In genomic region chr16:58336332-58337089, GRCh38 we compare ENCODE assay signal across 1 cellular context.
A peak's percentile ranks its signal among the peaks of the same experiment; 100 is the strongest.
TF ChIP-seq lines count a peak whose summit lies in the region.

No MANE protein-coding gene starts in this region.

TF ChIP-seq in K562, 482 proteins besides CTCF, POLR2A, EP300 and RAD21 (continued from another document and continues in another):
- TF ChIP-seq ZBTB40 (IDR thresholded peaks at IDR 0.05) (peak; percentile 55; the same call in 1 of the 2 replicates), ZBTB40 (CRISPR knock-in tag; IDR thresholded peaks at IDR 0.05) (no peak), JUN (IDR thresholded peaks at IDR 0.05; ENCODE audit: borderline replicate concordance, low read depth, low read length) (peak; percentile 36; the same call in 1 of the 2 replicates), JUN (CRISPR knock-in tag; IDR thresholded peaks at IDR 0.05; ENCODE audit: borderline replicate concordance) (no peak), ATF7 (IDR thresholded peaks at IDR 0.05) (peak; percentile 34; the same call in 1 of the 2 replicates), CEBPB (tag; IDR thresholded peaks at IDR 0.05) (no peak), CXXC5 (CRISPR knock-in tag; IDR thresholded peaks at IDR 0.05) (peak; percentile 55), POLR2AphosphoS5 (IDR thresholded peaks at IDR 0.05; ENCODE audit: control insufficient read depth, insufficient read depth, low read depth, low read length) (no peak), JUND (IDR thresholded peaks at IDR 0.05; ENCODE audit: borderline replicate concordance, low read depth, low read length) (0 out of 2 replicates have a peak, but pooled peaks have one; percentile 30), JUND (tag; IDR thresholded peaks at IDR 0.05; ENCODE audit: borderline replicate concordance, low read depth, low read length) (peak; percentile 47; the same call in 1 of the 3 replicates), ZNF384 (IDR thresholded peaks at IDR 0.05; ENCODE audit: low read depth, low read length) (peak; percentile 35; the same call in 1 of the 2 replicates), MLLT1 (IDR thresholded peaks at IDR 0.05) (0 out of 4 replicates have a peak, but pooled peaks of 1 of the 2 experiments have one; percentile 69), TBP (optimal IDR thresholded peaks at IDR 0.05; ENCODE audit: low read depth, low read length) (peak; percentile 27), TRIM25 (IDR thresholded peaks at IDR 0.05; ENCODE audit: borderline replicate concordance) (no peak), MBD1 (CRISPR knock-in tag; IDR thresholded peaks at IDR 0.05) (peak; percentile 35; the same call in 1 of the 2 replicates), SMC3 (conservative IDR thresholded peaks at IDR 0.05; ENCODE audit: insufficient read depth, low read depth, low read length) (peak; percentile 92), CC2D1A (IDR thresholded peaks at IDR 0.05) (peak; percentile 45; the same call in 1 of the 2 replicates), ATF3 (IDR thresholded peaks at IDR 0.05) (no peak), ATF3 (CRISPR knock-in tag; conservative IDR thresholded peaks at IDR 0.05) (0 out of 2 replicates have a peak, but pooled peaks have one; percentile 30), KAT2B (IDR thresholded peaks at IDR 0.05; ENCODE audit: low read depth, low read length) (no peak), SNAPC5 (CRISPR knock-in tag; IDR thresholded peaks at IDR 0.05) (no peak), NKRF (IDR thresholded peaks at IDR 0.05; ENCODE audit: borderline replicate concordance) (no peak), ARID2 (IDR thresholded peaks at IDR 0.05) (peak; percentile 78), GATAD2B (IDR thresholded peaks at IDR 0.05; ENCODE audit: borderline replicate concordance) (0 out of 2 replicates have a peak, but pooled peaks have one; percentile 31), E2F8 (IDR thresholded peaks at IDR 0.05; ENCODE audit: low read depth, partially characterized antibody) (peak; percentile 39), L3MBTL2 (IDR thresholded peaks at IDR 0.05) (peak; percentile 36; the same call in 1 of the 2 replicates), TEAD1 (CRISPR knock-in tag; IDR thresholded peaks at IDR 0.05) (peak; percentile 60 to 77; a peak in 2 of 4 replicates), AFF1 (IDR thresholded peaks at IDR 0.05; ENCODE audit: low read depth in 1 of 2, partially characterized antibody in 2 of 2) (no peak), KLF16 (IDR thresholded peaks at IDR 0.05) (peak; percentile 62; the same call in 1 of the 2 replicates)
